In the genomic region with DNA sequence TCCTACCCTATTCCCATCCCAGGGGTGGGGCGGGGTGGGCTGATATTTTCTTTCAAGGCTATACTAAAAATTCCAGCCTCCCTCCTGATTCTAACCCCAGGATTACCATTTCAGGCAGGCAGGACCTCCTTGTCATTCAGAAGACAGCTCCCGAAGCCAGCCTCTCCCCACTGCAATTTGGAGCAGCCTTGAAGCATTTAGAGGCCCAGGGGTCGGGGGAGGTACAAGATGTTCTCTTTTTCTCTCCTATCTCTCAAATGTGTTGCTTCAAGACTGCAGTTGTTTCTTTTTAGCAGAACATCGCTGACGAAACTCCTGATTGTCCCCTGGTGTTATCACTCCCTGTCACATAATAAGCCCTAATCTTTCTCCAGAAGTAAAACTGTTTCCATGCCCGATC, we compare ENCODE assay signal across 21 cellular contexts.
DNase-seq lines count a peak whose midpoint lies in the region; ATAC-seq, FAIRE-seq and TF ChIP-seq lines count a peak whose summit lies in the region.
"Had no signal": no experiment of that assay in that cellular context is flagged by ENCODE, and none has a peak within 500 bp of the region (broad histone marks: within the 10 kb centered on the region; RNA-seq: fewer than 3 reads in every experiment).

No MANE protein-coding gene starts in this region.

- H3K4me3 ChIP-seq in astrocyte (ENCODE audit: insufficient read depth, low read depth, low read length) (no peak overlapping the region), heart left ventricle (peak overlapping the region in 1 of 12 donors; percentile 13), mesodermal cell (ENCODE audit: extremely low read depth, insufficient read depth, low read length, poor library complexity, severe bottlenecking) (no peak overlapping the region), aorta (ENCODE audit: low read length in 2 of 2) (no peak overlapping the region)
- H3K4me3 ChIP-seq: thoracic aorta had no signal

- intact Hi-C loops in heart left ventricle (cut with DNase I) (loop anchor here in 2 of 10 donors (2.0 to 10.0 kb wide), 2 partner anchors 65 to 353 kb away; no protein-coding TSS in a partner anchor), aorta (cut with DNase I) (no loop called here)

- H3K27me3 Mint-ChIP-seq in astrocyte (ENCODE audit: low read depth, unreplicated experiment) (no peaks in the 10 kb centered on the region), endothelial cell (ENCODE audit: unreplicated experiment) (peaks cover 2% of the 10 kb centered on the region)
- H3K27me3 Mint-ChIP-seq: naive B cell had no signal

- H3K9ac ChIP-seq in astrocyte (ENCODE audit: low read length) = peak overlapping the region; percentile 28

- H3K4me1 Mint-ChIP-seq in astrocyte (ENCODE audit: low read depth, unreplicated experiment) (peaks cover 25% of the 10 kb centered on the region), endothelial cell (ENCODE audit: unreplicated experiment) (no peaks in the 10 kb centered on the region)
- H3K4me1 Mint-ChIP-seq: activated T-helper 17 cell treated with anti-CD3 and anti-CD28 coated beads, Interleukin-2, amount 50 U/mL, for 72 hours; CD4-positive, alpha-beta memory T cell; naive B cell had no signal

- no peaks in the 10 kb centered on the region for H3K36me3 Mint-ChIP-seq in astrocyte (ENCODE audit: low read depth, unreplicated experiment)
- H3K36me3 Mint-ChIP-seq in endothelial cell (ENCODE audit: low read depth, unreplicated experiment) = no peaks in the 10 kb centered on the region
- H3K36me3 Mint-ChIP-seq: CD4-positive, alpha-beta memory T cell had no signal

- peak overlapping the region; percentile 47 for H3K4me2 ChIP-seq in astrocyte (ENCODE audit: low read length)

- H3K9me3 ChIP-seq in astrocyte (ENCODE audit: insufficient read depth, low read depth, low read length) (no peaks in the 10 kb centered on the region), heart left ventricle (peaks cover 0 to 10% (median 0%) of the 10 kb centered on the region in 12 donors), mesodermal cell (ENCODE audit: control insufficient read depth, low read length) (no peaks in the 10 kb centered on the region), aorta (ENCODE audit: control insufficient read depth, low read length) (no peaks in the 10 kb centered on the region)
- H3K9me3 ChIP-seq: thoracic aorta had no signal

- FAIRE-seq in astrocyte (lab: Jason Lieb, UNC) = no peak

- TF ChIP-seq CTCF in astrocyte (IDR thresholded peaks at IDR 0.05; ENCODE audit: insufficient read depth, low read depth, low read length) (no peak), heart left ventricle (IDR thresholded peaks at IDR 0.05) (no peak), endothelial cell (IDR thresholded peaks at IDR 0.05; ENCODE audit: unreplicated experiment) (no peak)

- TF ChIP-seq POLR2A in heart left ventricle (IDR thresholded peaks at IDR 0.05) = no peak

- no peaks in the 10 kb centered on the region for H3K27me3 ChIP-seq in astrocyte (ENCODE audit: insufficient read depth, low read length)
- no peaks in the 10 kb centered on the region for H3K27me3 ChIP-seq in heart left ventricle
- H3K27me3 ChIP-seq in aorta (ENCODE audit: control insufficient read depth in 1 of 2, insufficient read depth in 2 of 2, low read length in 1 of 2) = no peaks in the 10 kb centered on the region

- 28 to 36% (median 33%) methylated on average over 6 of the region's 6 CpGs for WGBS in heart left ventricle, 4 donors
- WGBS in mesodermal cell (ENCODE audit: insufficient coverage in 2 of 2), 2 experiments = 71 to 95% methylated on average over 2 to 6 of the region's 6 CpGs
- 24 to 31% methylated on average over 6 of the region's 6 CpGs for WGBS in aorta, 2 donors

- DNase-seq in astrocyte (ENCODE audit: low read depth) = no peak
- peak in 3 of 5 donors; percentile 31 to 65 (median 63) for DNase-seq in heart left ventricle
- DNase-seq in aorta = no peak
- DNase-seq in endothelial cell (ENCODE audit: low spot score) = no peak
- DNase-seq in SIG-M5 (lab: John Stamatoyannopoulos, UW) = no peak
- no peak for DNase-seq in activated CD4-positive, alpha-beta T cell treated with anti-CD3 and anti-CD28 coated beads, Interleukin-2, amount 50 U/mL, for 4 hours
- DNase-seq: activated CD8-positive, alpha-beta memory T cell treated with anti-CD3 and anti-CD28 coated beads, Interleukin-2, amount 50 U/mL, for 4 hours; CD4-positive, alpha-beta memory T cell; cerebellar nuclear complex; foreskin melanocyte; naive B cell; NCI-H1092 treated with DMSO at 0.1 percent for 48 hours; NCI-H2029; NCI-H748 treated with DMSO at 0.1 percent for 48 hours; RPMI8226; stimulated activated CD4-positive, alpha-beta T cell treated with anti-CD3 and anti-CD28 coated beads, Interleukin-4, amount 100 ng/mL, for 24 hours; stimulated activated naive CD4-positive, alpha-beta T cell had no signal

- H4K20me1 ChIP-seq in astrocyte (ENCODE audit: insufficient read depth, low read length) = no peaks in the 10 kb centered on the region

- peak overlapping the region; percentile 56 for H3K27ac ChIP-seq in astrocyte (ENCODE audit: low read depth, low read length)
- peak overlapping the region in 9 of 12 donors; percentile 40 to 76 (median 56) for H3K27ac ChIP-seq in heart left ventricle
- peak overlapping the region; percentile 53 for H3K27ac ChIP-seq in mesodermal cell (ENCODE audit: low read depth, low read length, severe bottlenecking)
- no peak overlapping the region for H3K27ac ChIP-seq in aorta (ENCODE audit: low read depth in 1 of 2, low read length in 2 of 2)
- H3K27ac ChIP-seq: thoracic aorta had no signal

- H3K4me1 ChIP-seq in astrocyte (ENCODE audit: insufficient read depth, low read length) (peaks cover 20% of the 10 kb centered on the region), heart left ventricle (peaks cover 0 to 24% (median 0%) of the 10 kb centered on the region in 12 donors), mesodermal cell (ENCODE audit: control insufficient read depth, insufficient read depth, low read length, poor library complexity, severe bottlenecking) (peaks cover 17% of the 10 kb centered on the region), aorta (ENCODE audit: control insufficient read depth in 1 of 2, insufficient read depth in 2 of 2, low read length in 2 of 2) (no peaks in the 10 kb centered on the region)

- no peak overlapping the region for H2AFZ ChIP-seq in astrocyte (ENCODE audit: low read depth, low read length)

- H3K27ac Mint-ChIP-seq in astrocyte (ENCODE audit: unreplicated experiment) = no peak overlapping the region
- no peak overlapping the region for H3K27ac Mint-ChIP-seq in endothelial cell (ENCODE audit: unreplicated experiment)
- H3K27ac Mint-ChIP-seq: activated naive CD4-positive, alpha-beta T cell treated with anti-CD3 and anti-CD28 coated beads, Interleukin-2, amount 50 U/mL, for 72 hours; activated T-helper 17 cell treated with anti-CD3 and anti-CD28 coated beads, Interleukin-2, amount 50 U/mL, for 72 hours; CD4-positive, alpha-beta memory T cell; naive B cell had no signal

- H3K9me3 Mint-ChIP-seq in astrocyte (ENCODE audit: unreplicated experiment) (peaks cover 2% of the 10 kb centered on the region), endothelial cell (ENCODE audit: unreplicated experiment) (no peaks in the 10 kb centered on the region)
- H3K9me3 Mint-ChIP-seq: activated T-helper 17 cell treated with anti-CD3 and anti-CD28 coated beads, Interleukin-2, amount 50 U/mL, for 72 hours had no signal

- ATAC-seq in heart left ventricle = peak; percentile 39 to 54 (median 44)
- ATAC-seq in aorta (ENCODE audit: low FRiP score) = peak; percentile 47
- ATAC-seq: activated naive CD4-positive, alpha-beta T cell treated with anti-CD3 and anti-CD28 coated beads, Interleukin-2, amount 50 U/mL, for 72 hours; activated T-helper 17 cell treated with anti-CD3 and anti-CD28 coated beads, Interleukin-2, amount 50 U/mL, for 72 hours had no signal

- H3K36me3 ChIP-seq in astrocyte (ENCODE audit: insufficient read depth, low read length) (no peaks in the 10 kb centered on the region), heart left ventricle (no peaks in the 10 kb centered on the region), mesodermal cell (ENCODE audit: control insufficient read depth, insufficient read depth, low read length) (no peaks in the 10 kb centered on the region), aorta (ENCODE audit: control insufficient read depth in 1 of 2, insufficient read depth in 2 of 2, low read length in 1 of 2) (no peaks in the 10 kb centered on the region)
- H3K36me3 ChIP-seq: thoracic aorta had no signal

- no peak overlapping the region for H3K4me3 Mint-ChIP-seq in astrocyte (ENCODE audit: unreplicated experiment)
- no peak overlapping the region for H3K4me3 Mint-ChIP-seq in endothelial cell (ENCODE audit: unreplicated experiment)
- H3K4me3 Mint-ChIP-seq: activated T-helper 17 cell treated with anti-CD3 and anti-CD28 coated beads, Interleukin-2, amount 50 U/mL, for 72 hours; CD4-positive, alpha-beta memory T cell; naive B cell had no signal

- no peaks in the 10 kb centered on the region for H3K79me2 ChIP-seq in astrocyte (ENCODE audit: insufficient read depth, low read length)

Comparison
In these comparisons a context has a peak if more than half of its experiments do, and no peak if none do; other contexts are left out.
1. DNase-seq: peak in heart left ventricle (3 of 5); none in astrocyte (single experiment), aorta (0 of 2), endothelial cell (single experiment), SIG-M5 (single experiment) and activated CD4-positive, alpha-beta T cell treated with anti-CD3 and anti-CD28 coated beads, Interleukin-2, amount 50 U/mL, for 4 hours (0 of 2).
2. H3K27ac ChIP-seq: peak in astrocyte (single experiment), heart left ventricle (9 of 12) and mesodermal cell (single experiment); none in aorta (0 of 2).